22 cellular contexts compared by ENCODE assay signal in the genomic region with DNA sequence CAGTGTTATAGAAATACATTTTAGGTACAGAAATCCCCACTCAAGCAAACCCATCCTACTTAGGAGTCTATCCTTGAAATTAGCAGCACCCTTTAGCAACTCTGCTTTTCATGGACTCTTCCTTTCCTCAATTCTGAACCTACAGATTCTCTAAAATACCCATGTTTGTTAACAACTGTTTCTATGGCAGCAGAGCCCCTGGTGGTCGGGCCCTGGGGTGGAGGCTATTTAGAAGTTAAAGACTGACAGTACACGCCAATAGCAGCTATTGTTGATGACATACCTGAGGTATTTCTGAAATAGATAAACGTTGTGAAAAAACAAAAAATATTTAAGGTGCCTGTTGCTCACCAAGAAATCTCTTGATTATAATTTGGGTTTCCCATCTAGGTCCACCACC. TPM values are rescaled to one million over a fixed set of nuclear protein-coding genes. Genes with fewer than 3 reads are reported as not detected.
DNase-seq lines count a peak whose midpoint lies in the region; ATAC-seq and TF ChIP-seq lines count a peak whose summit lies in the region.
"Had no signal": no experiment of that assay in that cellular context is flagged by ENCODE, and none has a peak within 500 bp of the region (broad histone marks: within the 10 kb centered on the region; RNA-seq: fewer than 3 reads in every experiment).

No MANE protein-coding gene starts in this region.

- no peak overlapping the region for H4K8ac ChIP-seq in mesendoderm (ENCODE audit: low read depth, low read length)

- no peak overlapping the region for H3K18ac ChIP-seq in mesendoderm (ENCODE audit: low read length)

- H2BK120ac ChIP-seq in mesendoderm (ENCODE audit: low read depth, low read length) = no peak overlapping the region

- H3K4me3 Mint-ChIP-seq in GM23338 (peak overlapping the region; percentile 8; the same call in 1 of the 3 replicates), WTC11 (no peak overlapping the region)
- no peak overlapping the region for H3K4me3 Mint-ChIP-seq in CD8-positive, alpha-beta T cell
- H3K4me3 Mint-ChIP-seq: CD14-positive monocyte; CD4-positive, alpha-beta memory T cell; HFFc6 had no signal

- H3K27me3 ChIP-seq in GM23338 (ENCODE audit: insufficient read depth) (no peaks in the 10 kb centered on the region), HUES48 (ENCODE audit: control insufficient read depth, insufficient read depth, low read length) (no peaks in the 10 kb centered on the region), mesendoderm (ENCODE audit: insufficient read depth, low read length, poor library complexity) (no peaks in the 10 kb centered on the region)
- H3K27me3 ChIP-seq in CD8-positive, alpha-beta T cell (ENCODE audit: insufficient read depth, low read length) = no peaks in the 10 kb centered on the region
- H3K27me3 ChIP-seq: BLaER1 had no signal

- no peaks in the 10 kb centered on the region for H3K79me1 ChIP-seq in mesendoderm (ENCODE audit: low read length)

- H3K36me3 ChIP-seq in GM23338 (ENCODE audit: insufficient read depth) = no peaks in the 10 kb centered on the region
- no peaks in the 10 kb centered on the region for H3K36me3 ChIP-seq in HUES48 (ENCODE audit: control insufficient read depth, insufficient read depth, low read length)
- H3K36me3 ChIP-seq in mesendoderm (ENCODE audit: control insufficient read depth, insufficient read depth, low read length) = no peaks in the 10 kb centered on the region
- H3K36me3 ChIP-seq in CD8-positive, alpha-beta T cell (ENCODE audit: insufficient read depth, low read length) = no peaks in the 10 kb centered on the region
- H3K36me3 ChIP-seq: BLaER1 had no signal

- H3F3A ChIP-seq in GM23338 (replicated peaks; ENCODE audit: low read depth) = no peaks in the 10 kb centered on the region

- no CpG with 5 or more reads among the region's 3 CpGs for WGBS in mesendoderm (ENCODE audit: extremely low coverage, insufficient coverage, low lambda C conversion rate)

- no peak overlapping the region for H2BK5ac ChIP-seq in mesendoderm (ENCODE audit: low read length)

- no peak overlapping the region for H3K27ac ChIP-seq in GM23338 (ENCODE audit: low read depth)
- H3K27ac ChIP-seq in HUES48 (ENCODE audit: low read depth, low read length) = peak overlapping the region; percentile 58
- H3K27ac ChIP-seq in mesendoderm (ENCODE audit: low read depth, low read length) = no peak overlapping the region
- H3K27ac ChIP-seq in CD8-positive, alpha-beta T cell (ENCODE audit: low read depth, low read length) = no peak overlapping the region
- H3K27ac ChIP-seq: BLaER1, HL-60 had no signal

- DNase-seq in GM23338 (ENCODE audit: low spot score) = peak; percentile 29
- DNase-seq in WTC11 (ENCODE audit: low spot score) = no peak
- peak; percentile 69 for DNase-seq in mesendoderm
- no peak for DNase-seq in activated naive CD4-positive, alpha-beta T cell treated with anti-CD3 and anti-CD28 coated beads, Interleukin-2, amount 50 U/mL, for 72 hours (ENCODE audit: low spot score in 2 of 2)
- no peak for DNase-seq in HK-2 (ENCODE audit: unreplicated experiment)
- DNase-seq in CD8-positive, alpha-beta T cell = no peak
- DNase-seq: 8988T; Calu3; CD4-positive, alpha-beta memory T cell; DMS79 treated with DMSO at 0.1 percent for 48 hours; GF-D8; HFFc6; KG1 had no signal

- no peaks in the 10 kb centered on the region for H3K27me3 Mint-ChIP-seq in GM23338 (ENCODE audit: insufficient read depth, low read depth, poor library complexity)
- no peaks in the 10 kb centered on the region; the same call in 1 of the 2 replicates for H3K27me3 Mint-ChIP-seq in WTC11 (ENCODE audit: low read depth)
- H3K27me3 Mint-ChIP-seq in CD8-positive, alpha-beta T cell (ENCODE audit: low read depth) = peaks cover 19% of the 10 kb centered on the region

- no peak overlapping the region for H2BK15ac ChIP-seq in mesendoderm (replicated peaks; ENCODE audit: low read depth)

- peaks cover 15% of the 10 kb centered on the region; the same call in 2 of the 3 replicates for H3K4me1 Mint-ChIP-seq in GM23338
- peaks cover 15% of the 10 kb centered on the region for H3K4me1 Mint-ChIP-seq in WTC11
- no peaks in the 10 kb centered on the region for H3K4me1 Mint-ChIP-seq in CD8-positive, alpha-beta T cell (ENCODE audit: low read depth)
- H3K4me1 Mint-ChIP-seq: CD4-positive, alpha-beta memory T cell had no signal

- H3K9me3 ChIP-seq in HUES48 (ENCODE audit: control insufficient read depth, insufficient read depth, low read length) = no peaks in the 10 kb centered on the region
- no peaks in the 10 kb centered on the region for H3K9me3 ChIP-seq in CD8-positive, alpha-beta T cell (ENCODE audit: low read length)
- H3K9me3 ChIP-seq: BLaER1 had no signal

- H3K79me2 ChIP-seq in GM23338 (replicated peaks; ENCODE audit: insufficient read depth) = no peaks in the 10 kb centered on the region
- no peaks in the 10 kb centered on the region for H3K79me2 ChIP-seq in mesendoderm (ENCODE audit: control insufficient read depth, insufficient read depth, low read length)

- no peaks in the 10 kb centered on the region for H3K9me3 Mint-ChIP-seq in GM23338
- H3K9me3 Mint-ChIP-seq in WTC11 = peaks cover 4% of the 10 kb centered on the region; the same call in 1 of the 2 replicates
- H3K9me3 Mint-ChIP-seq in activated naive CD4-positive, alpha-beta T cell treated with anti-CD3 and anti-CD28 coated beads, Interleukin-2, amount 50 U/mL, for 72 hours = peaks cover 9 to 15% of the 10 kb centered on the region in 2 donors
- H3K9me3 Mint-ChIP-seq in CD8-positive, alpha-beta T cell = peaks cover 2% of the 10 kb centered on the region
- H3K9me3 Mint-ChIP-seq: HFFc6 had no signal

- POLR2A ChIA-PET in WTC11 (lab: Charles Lee) = no interaction called here
- POLR2A ChIA-PET in CD8-positive, alpha-beta T cell (lab: Charles Lee) = no interaction called here

- TF ChIP-seq CTCF in GM23338 (conservative IDR thresholded peaks at IDR 0.05; ENCODE audit: low read depth in 2 of 2) = peak in 1 of 2 experiments; percentile 27; a peak in 2 of 4 replicates
- TF ChIP-seq CTCF in WTC11 (IDR thresholded peaks at IDR 0.05) = no peak
- TF ChIP-seq CTCF in CD8-positive, alpha-beta T cell (IDR thresholded peaks at IDR 0.05) = no peak

- no peak overlapping the region for H3K4ac ChIP-seq in mesendoderm (ENCODE audit: low read depth, low read length)

- no peak overlapping the region for H2AK5ac ChIP-seq in mesendoderm (ENCODE audit: low read length)

- no peak overlapping the region for H3K9ac ChIP-seq in HUES48 (ENCODE audit: low read depth, low read length)
- no peak overlapping the region for H3K9ac ChIP-seq in mesendoderm (ENCODE audit: low read length)
- H3K9ac ChIP-seq: BLaER1 had no signal

- 0 out of 2 replicates have a peak overlapping the region, but pooled peaks have one; percentile 6 for H3K4me2 ChIP-seq in GM23338
- no peak overlapping the region for H3K4me2 ChIP-seq in mesendoderm (ENCODE audit: low read length)
- H3K4me2 ChIP-seq: BLaER1 had no signal

- H3K27ac Mint-ChIP-seq in GM23338 (no peak overlapping the region), WTC11 (peak overlapping the region; percentile 29; the same call in 1 of the 2 replicates)
- H3K27ac Mint-ChIP-seq in activated naive CD4-positive, alpha-beta T cell treated with anti-CD3 and anti-CD28 coated beads, Interleukin-2, amount 50 U/mL, for 72 hours = no peak overlapping the region
- H3K27ac Mint-ChIP-seq in CD8-positive, alpha-beta T cell = no peak overlapping the region
- H3K27ac Mint-ChIP-seq: CD14-positive monocyte; CD4-positive, alpha-beta memory T cell; HFFc6 had no signal

- H3K23ac ChIP-seq in mesendoderm (ENCODE audit: low read length) = no peak overlapping the region

- no peak overlapping the region for H3K4me3 ChIP-seq in GM23338
- no peak overlapping the region for H3K4me3 ChIP-seq in HUES48 (ENCODE audit: low read depth, low read length)
- no peak overlapping the region for H3K4me3 ChIP-seq in mesendoderm (ENCODE audit: low read length)
- no peak overlapping the region for H3K4me3 ChIP-seq in CD8-positive, alpha-beta T cell (ENCODE audit: low read depth, low read length)
- H3K4me3 ChIP-seq: BLaER1 had no signal

- CTCF ChIA-PET in WTC11 (lab: Charles Lee) = interaction anchor here (0.7 to 3.5 kb wide), 3 partner anchors 72 to 107 kb away, joined by 3 to 12 read pairs (median 4); no protein-coding TSS in a partner anchor
- CTCF ChIA-PET in CD8-positive, alpha-beta T cell (lab: Charles Lee) = no interaction called here

- intact Hi-C loops in CD8-positive, alpha-beta T cell (cut with DNase I, micrococcal nuclease) = no loop called here

- H2AFZ ChIP-seq in GM23338 = no peak overlapping the region

- H3K36me3 Mint-ChIP-seq in GM23338 (ENCODE audit: low read depth) = no peaks in the 10 kb centered on the region
- no peaks in the 10 kb centered on the region for H3K36me3 Mint-ChIP-seq in WTC11
- H3K36me3 Mint-ChIP-seq in activated naive CD4-positive, alpha-beta T cell treated with anti-CD3 and anti-CD28 coated beads, Interleukin-2, amount 50 U/mL, for 72 hours = peaks cover 7 to 22% of the 10 kb centered on the region in 2 donors
- H3K36me3 Mint-ChIP-seq in CD8-positive, alpha-beta T cell = no peaks in the 10 kb centered on the region
- H3K36me3 Mint-ChIP-seq: CD14-positive monocyte had no signal

- H3K4me1 ChIP-seq in GM23338 (ENCODE audit: insufficient read depth) (peaks cover 4% of the 10 kb centered on the region; the same call in 1 of the 2 replicates), HUES48 (ENCODE audit: control insufficient read depth, insufficient read depth, low read length) (peaks cover 17% of the 10 kb centered on the region), mesendoderm (ENCODE audit: control insufficient read depth, low read depth, low read length) (peaks cover 11% of the 10 kb centered on the region)
- no peaks in the 10 kb centered on the region for H3K4me1 ChIP-seq in CD8-positive, alpha-beta T cell (ENCODE audit: insufficient read depth, low read length)
- H3K4me1 ChIP-seq: BLaER1 had no signal

- H3K9me2 ChIP-seq in GM23338 (ENCODE audit: insufficient read depth) = no peaks in the 10 kb centered on the region

- H4K5ac ChIP-seq in mesendoderm (ENCODE audit: low read length) = no peak overlapping the region

- peak overlapping the region; percentile 57 for H3K56ac ChIP-seq in mesendoderm (ENCODE audit: low read length)

- ATAC-seq in GM23338 (peak; percentile 82), WTC11 (peak; percentile 48; the same call in 1 of the 2 replicates), HG02981 (IDR thresholded peaks at IDR 0.05; ENCODE audit: unreplicated experiment) (no peak)
- ATAC-seq in activated naive CD4-positive, alpha-beta T cell treated with anti-CD3 and anti-CD28 coated beads, Interleukin-2, amount 50 U/mL, for 72 hours = no peak
- no peak for ATAC-seq in CD8-positive, alpha-beta T cell
- ATAC-seq: HCT116 had no signal

- H4K20me1 ChIP-seq in GM23338 (replicated peaks; ENCODE audit: insufficient read depth) = no peaks in the 10 kb centered on the region
- H4K20me1 ChIP-seq: BLaER1 had no signal

RNA-seq across cellular contexts. Expression of gene NRG4, which starts 23.4 kb away (rescaled TPM):
- 0.21 TPM in 1 of 2 replicates, not detected in the other for total RNA-seq in GM23338 (2014; rRNA removed; shearing (Covaris generic))
- 0.28 and 0.47 TPM in 2 replicates for polyA plus RNA-seq in GM23338 (2016; fragmentation: Nextera tagmentation; extraction: Ambion mirVana)
- total RNA-seq in WTC11 (2021) = 0.18 to 0.55 TPM in 2 of 3 replicates, not detected in the other
- polyA plus RNA-seq in mesendoderm (2013, experiment 1 of 2) = not detected
- 0.07 TPM for polyA plus RNA-seq in mesendoderm (2013, experiment 2 of 2)
- not detected for total RNA-seq in activated naive CD4-positive, alpha-beta T cell treated with anti-CD3 and anti-CD28 coated beads, Interleukin-2, amount 50 U/mL, for 72 hours
- not detected for total RNA-seq in CD8-positive, alpha-beta T cell
- total RNA-seq: A673; CD4-positive, alpha-beta memory T cell; HFFc6; HT1080 had no signal
- polyA plus RNA-seq: AG04450; CD4-positive, alpha-beta memory T cell had no signal

RNA-seq across cellular contexts. Expression of gene TMEM266, which starts 24.2 kb away (rescaled TPM):
- total RNA-seq in GM23338 (2014; rRNA removed; shearing (Covaris generic)) = 2.8 and 5.0 TPM in 2 replicates
- polyA plus RNA-seq in GM23338 (2016; fragmentation: Nextera tagmentation; extraction: Ambion mirVana) = 0.28 and 0.42 TPM in 2 replicates
- 5.6 to 8.6 TPM (median 6.2 TPM) in 3 replicates for total RNA-seq in WTC11 (2021)
- polyA plus RNA-seq in mesendoderm (2013, experiment 1 of 2) = 0.25 TPM
- polyA plus RNA-seq in mesendoderm (2013, experiment 2 of 2) = 0.32 TPM
- not detected for total RNA-seq in activated naive CD4-positive, alpha-beta T cell treated with anti-CD3 and anti-CD28 coated beads, Interleukin-2, amount 50 U/mL, for 72 hours
- not detected for total RNA-seq in CD8-positive, alpha-beta T cell
- total RNA-seq: A673; Calu3; CD4-positive, alpha-beta memory T cell had no signal
- polyA plus RNA-seq: AG04450; CD14-positive monocyte; CD4-positive, alpha-beta memory T cell had no signal

Comparison
In these comparisons a context has a peak if more than half of its experiments do, and no peak if none do; other contexts are left out.
1. ATAC-seq: peak in GM23338 (single experiment) and WTC11 (single experiment); none in HG02981 (single experiment), activated naive CD4-positive, alpha-beta T cell treated with anti-CD3 and anti-CD28 coated beads, Interleukin-2, amount 50 U/mL, for 72 hours (0 of 2) and CD8-positive, alpha-beta T cell (single experiment).
2. DNase-seq: peak in GM23338 (single experiment) and mesendoderm (single experiment); none in WTC11 (single experiment), activated naive CD4-positive, alpha-beta T cell treated with anti-CD3 and anti-CD28 coated beads, Interleukin-2, amount 50 U/mL, for 72 hours (0 of 2), HK-2 (single experiment) and CD8-positive, alpha-beta T cell (0 of 7).